In the genomic region with DNA sequence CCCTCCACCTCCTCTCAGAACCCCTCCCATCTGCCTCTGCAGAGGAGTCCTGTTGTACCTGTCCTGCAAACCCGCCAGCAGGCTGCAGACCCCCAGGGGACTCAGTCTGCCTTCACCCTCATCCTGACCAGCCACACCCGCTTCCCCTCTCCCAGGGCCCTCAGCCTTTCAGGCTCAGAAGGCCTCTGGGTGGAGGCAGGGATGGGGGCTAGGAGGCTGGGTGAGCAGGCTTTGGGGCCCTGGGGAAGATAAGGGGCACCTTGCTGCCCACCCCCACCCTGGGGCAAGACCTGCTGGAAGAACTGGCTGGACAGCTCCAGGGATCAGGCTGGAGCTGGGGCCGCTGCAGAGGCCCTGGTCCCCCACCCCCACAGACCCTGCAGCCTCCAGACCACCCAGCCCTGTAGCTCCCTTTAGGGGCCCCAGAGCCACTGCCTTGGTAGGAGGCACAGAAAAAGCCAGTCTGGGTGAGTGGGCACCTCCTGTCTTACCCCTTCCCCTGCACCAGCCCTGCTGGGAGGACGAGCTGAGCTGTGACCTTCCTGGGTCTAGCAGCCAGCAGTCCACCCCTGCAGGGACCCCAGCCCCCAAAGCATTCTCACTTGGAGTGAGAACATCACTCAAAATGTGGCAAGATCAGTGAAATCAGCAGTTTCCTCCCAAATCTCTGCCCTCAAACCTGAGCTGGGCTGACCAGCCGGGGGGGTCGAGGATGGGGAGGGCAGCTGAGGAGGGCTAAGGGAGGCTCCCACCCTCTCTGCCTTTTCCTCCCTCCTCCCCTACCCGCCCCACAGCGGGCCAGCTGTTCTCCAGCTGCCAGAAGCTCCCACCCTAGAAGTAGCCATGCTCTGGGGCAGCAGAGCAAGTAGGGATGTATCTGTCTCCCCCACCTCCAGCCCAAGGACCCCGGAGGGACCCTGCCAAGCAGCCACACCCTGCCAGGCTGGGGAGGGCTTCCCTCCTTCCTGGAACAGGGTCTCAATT, we compare ENCODE assay signal across 14 cellular contexts. TPM values are rescaled to one million over a fixed set of nuclear protein-coding genes. Genes with fewer than 3 reads are reported as not detected.
DNase-seq lines count a peak whose midpoint lies in the region; ATAC-seq and TF ChIP-seq lines count a peak whose summit lies in the region.
"Had no signal": no experiment of that assay in that cellular context is flagged by ENCODE, and none has a peak within 500 bp of the region (broad histone marks: within the 10 kb centered on the region; RNA-seq: fewer than 3 reads in every experiment).

No MANE protein-coding gene starts in this region.

- H3K27me3 Mint-ChIP-seq in neural progenitor cell (ENCODE audit: insufficient read depth, low read depth) = peaks cover 12% of the 10 kb centered on the region

- peak overlapping the region in 10 of 12 donors; percentile 5 to 100 (median 89) for H3K27ac ChIP-seq in heart left ventricle
- peak overlapping the region; percentile 90 to 93 for H3K27ac ChIP-seq in esophagus (ENCODE audit: low read depth in 2 of 2, low read length in 1 of 2)
- H3K27ac ChIP-seq in neural progenitor cell = no peak overlapping the region
- peak overlapping the region; percentile 98 to 100 for H3K27ac ChIP-seq in uterus
- H3K27ac ChIP-seq: body of pancreas had no signal

- peak overlapping the region; percentile 75 for H3K4me2 ChIP-seq in neural progenitor cell

- peak in 1 of 5 donors; percentile 27 for DNase-seq in heart left ventricle
- DNase-seq in left cardiac atrium = no peak
- peak; percentile 46 for DNase-seq in neural progenitor cell (ENCODE audit: low spot score)
- peak in 1 of 2 donors; percentile 51 for DNase-seq in uterus
- DNase-seq in NK-92 (lab: John Stamatoyannopoulos, UW; ENCODE audit: unreplicated experiment) = no peak
- no peak for DNase-seq in NCI-H1048 (lab: John Stamatoyannopoulos, UW)
- no peak for DNase-seq in GM10248 (ENCODE audit: extremely low spot score)
- DNase-seq: body of pancreas, EL, left colon, NCI-H2107 had no signal

- H3K36me3 Mint-ChIP-seq in neural progenitor cell = no peaks in the 10 kb centered on the region
- H3K36me3 Mint-ChIP-seq: IgD-negative memory B cell had no signal

- intact Hi-C loops in heart left ventricle (cut with DNase I) (no loop called here), left cardiac atrium (cut with DNase I) (no loop called here), uterus (cut with DNase I; ENCODE audit: low total_unique reads) (no loop called here)

- POLR2A ChIA-PET in GM10248 (lab: Yijun Ruan, JAX) = interaction anchor here (1.2 kb wide), 1 partner anchor 14 kb away, joined by 5 read pairs; no protein-coding TSS in a partner anchor

- peaks cover 43% of the 10 kb centered on the region for H3F3A ChIP-seq in neural progenitor cell (ENCODE audit: low read depth)

- peaks cover 0 to 22% (median 0%) of the 10 kb centered on the region in 9 donors for H3K27me3 ChIP-seq in heart left ventricle
- H3K27me3 ChIP-seq in esophagus (ENCODE audit: control insufficient read depth in 1 of 2, insufficient read depth in 2 of 2, low read length in 2 of 2) = no peaks in the 10 kb centered on the region
- no peaks in the 10 kb centered on the region for H3K27me3 ChIP-seq in neural progenitor cell
- H3K27me3 ChIP-seq in uterus = no peaks in the 10 kb centered on the region
- H3K27me3 ChIP-seq: body of pancreas had no signal

- H3K4me3 Mint-ChIP-seq in neural progenitor cell = peak overlapping the region; percentile 66
- H3K4me3 Mint-ChIP-seq: IgD-negative memory B cell had no signal

- H3K9ac ChIP-seq in neural progenitor cell = no peak overlapping the region

- H3K4me1 ChIP-seq in heart left ventricle = peaks cover 0 to 85% (median 56%) of the 10 kb centered on the region in 12 donors
- H3K4me1 ChIP-seq in esophagus (ENCODE audit: control insufficient read depth in 2 of 2, insufficient read depth in 2 of 2, low read length in 1 of 2) = peaks cover 20 to 53% of the 10 kb centered on the region in 2 donors
- peaks cover 71% of the 10 kb centered on the region for H3K4me1 ChIP-seq in neural progenitor cell
- H3K4me1 ChIP-seq in uterus = peaks cover 9 to 45% of the 10 kb centered on the region in 2 donors

- no peaks in the 10 kb centered on the region for H3K36me3 ChIP-seq in heart left ventricle
- peaks cover 0 to 5% of the 10 kb centered on the region in 2 donors for H3K36me3 ChIP-seq in esophagus (ENCODE audit: control insufficient read depth in 2 of 2, insufficient read depth in 2 of 2, low read length in 1 of 2)
- no peaks in the 10 kb centered on the region for H3K36me3 ChIP-seq in neural progenitor cell
- no peaks in the 10 kb centered on the region for H3K36me3 ChIP-seq in uterus

- H3K27ac Mint-ChIP-seq in neural progenitor cell = no peak overlapping the region
- H3K27ac Mint-ChIP-seq: IgD-negative memory B cell had no signal

- 38 to 47% (median 42%) methylated on average over 7 to 9 of the region's 9 CpGs for WGBS in heart left ventricle, 4 donors
- 37 to 40% methylated on average over 9 of the region's 9 CpGs for WGBS in esophagus, 2 donors

- CTCF ChIA-PET in GM10248 (lab: Yijun Ruan, JAX) = no interaction called here

- ATAC-seq in heart left ventricle (no peak), left cardiac atrium (no peak)
- ATAC-seq: body of pancreas, esophagus mucosa, left colon had no signal

- peaks cover 56% of the 10 kb centered on the region for H3K79me2 ChIP-seq in neural progenitor cell (ENCODE audit: low read depth)

- no peak overlapping the region for H2AFZ ChIP-seq in neural progenitor cell (replicated peaks)

- H3K4me1 Mint-ChIP-seq in neural progenitor cell = peaks cover 64% of the 10 kb centered on the region

- H3K4me3 ChIP-seq in heart left ventricle = no peak overlapping the region
- H3K4me3 ChIP-seq in esophagus (ENCODE audit: low read depth in 1 of 2, low read length in 2 of 2) = no peak overlapping the region
- H3K4me3 ChIP-seq in neural progenitor cell = no peak overlapping the region
- H3K4me3 ChIP-seq in uterus = peak overlapping the region; percentile 34 to 36
- H3K4me3 ChIP-seq: body of pancreas had no signal

- TF ChIP-seq CTCF in heart left ventricle (IDR thresholded peaks at IDR 0.05) (no peak), neural progenitor cell (IDR thresholded peaks at IDR 0.05) (no peak), uterus (IDR thresholded peaks at IDR 0.05) (no peak), GM10248 (IDR thresholded peaks at IDR 0.05; ENCODE audit: control extremely low read depth, extremely low read depth, low read depth, missing control alignments) (no peak)

- peaks cover 68% of the 10 kb centered on the region for H4K20me1 ChIP-seq in neural progenitor cell (ENCODE audit: low read depth)

- TF ChIP-seq POLR2A in heart left ventricle (IDR thresholded peaks at IDR 0.05) (no peak), uterus (IDR thresholded peaks at IDR 0.05) (no peak)

- H3K9me3 Mint-ChIP-seq in neural progenitor cell = no peaks in the 10 kb centered on the region
- H3K9me3 Mint-ChIP-seq: IgD-negative memory B cell had no signal

- no peaks in the 10 kb centered on the region for H3K9me3 ChIP-seq in heart left ventricle
- no peaks in the 10 kb centered on the region for H3K9me3 ChIP-seq in esophagus (ENCODE audit: control insufficient read depth in 2 of 2, insufficient read depth in 1 of 2, low read depth in 1 of 2, low read length in 1 of 2)
- H3K9me3 ChIP-seq in neural progenitor cell (ENCODE audit: low read depth) = no peaks in the 10 kb centered on the region
- H3K9me3 ChIP-seq in uterus = no peaks in the 10 kb centered on the region
- H3K9me3 ChIP-seq: body of pancreas had no signal

RNA-seq across cellular contexts. Expression of a gene that starts 5.0 kb away (rescaled TPM):
- total RNA-seq in heart left ventricle (10 to 100 TPM; 25.8 to 54.3 (median 37.1) TPM), left cardiac atrium (10 to 100 TPM; 22.4 to 39.6 TPM), neural progenitor cell (ENCODE audit: low replicate concordance) (9.7 and 23.5 TPM in 2 replicates), uterus (100 to 1,000 TPM in 1 of 4 donors, 10 to 100 TPM in 3; 10.2 to 107 (median 17.2) TPM)
- polyA plus RNA-seq in heart left ventricle (10 to 100 TPM; 26.6 to 34.1 TPM), esophagus (10 to 100 TPM; 28.6 to 29.1 TPM)
- polyA plus RNA-seq: IgD-negative memory B cell had no signal

RNA-seq across cellular contexts. Expression of a gene that starts 20.8 kb away (rescaled TPM):
- total RNA-seq in heart left ventricle (not detected), left cardiac atrium (under 1 TPM in 1 of 2 donors, not detected in 1; 0.32 TPM), neural progenitor cell (ENCODE audit: low replicate concordance) (0.46 TPM in 1 of 2 replicates, not detected in the other), uterus (1 to 10 TPM in 3 of 4 donors, not detected in 1; 1.6 to 3.2 (median 2.1) TPM)
- polyA plus RNA-seq in heart left ventricle (under 1 TPM in 1 of 2 donors, not detected in 1; 0.15 TPM), esophagus (under 1 TPM; 0.08 TPM)
- total RNA-seq: body of pancreas, esophagus mucosa, left colon had no signal
- polyA plus RNA-seq: IgD-negative memory B cell had no signal

RNA-seq across cellular contexts. Expression of a gene that starts 23.6 kb away (rescaled TPM):
- total RNA-seq in heart left ventricle (100 to 1,000 TPM; 472 to 700 (median 532) TPM), left cardiac atrium (100 to 1,000 TPM; 691 to 715 TPM), neural progenitor cell (ENCODE audit: low replicate concordance) (2,002 and 2,026 TPM in 2 replicates), uterus (1,000 to 10,000 TPM; 1,557 to 4,762 (median 2,904) TPM)
- polyA plus RNA-seq in heart left ventricle (1,000 to 10,000 TPM in 1 of 2 donors, 100 to 1,000 TPM in 1; 356 to 1,412 TPM), esophagus (1,000 to 10,000 TPM in 1 of 2 donors, 100 to 1,000 TPM in 1; 735 to 2,438 TPM)

RNA-seq across cellular contexts. Expression of a gene that starts 39.7 kb away (rescaled TPM):
- total RNA-seq in heart left ventricle (1 to 10 TPM; 2.1 to 4.6 (median 3.8) TPM), left cardiac atrium (1 to 10 TPM; 1.8 to 3.7 TPM), neural progenitor cell (ENCODE audit: low replicate concordance) (9.3 and 23.9 TPM in 2 replicates), uterus (10 to 100 TPM in 3 of 4 donors, 1 to 10 TPM in 1; 9.6 to 19.1 (median 11.4) TPM)
- polyA plus RNA-seq in heart left ventricle (1 to 10 TPM; 1.3 to 3.6 TPM), esophagus (1 to 10 TPM; 4.6 to 6.3 TPM)

Comparison
In these comparisons a context has a peak if more than half of its experiments do, and no peak if none do; other contexts are left out.
1. H3K4me3 ChIP-seq: peak in uterus (2 of 2); none in heart left ventricle (0 of 12), esophagus (0 of 2) and neural progenitor cell (single experiment).